Comparison of ENCODE assay signal across 11 cellular contexts in the genomic region with DNA sequence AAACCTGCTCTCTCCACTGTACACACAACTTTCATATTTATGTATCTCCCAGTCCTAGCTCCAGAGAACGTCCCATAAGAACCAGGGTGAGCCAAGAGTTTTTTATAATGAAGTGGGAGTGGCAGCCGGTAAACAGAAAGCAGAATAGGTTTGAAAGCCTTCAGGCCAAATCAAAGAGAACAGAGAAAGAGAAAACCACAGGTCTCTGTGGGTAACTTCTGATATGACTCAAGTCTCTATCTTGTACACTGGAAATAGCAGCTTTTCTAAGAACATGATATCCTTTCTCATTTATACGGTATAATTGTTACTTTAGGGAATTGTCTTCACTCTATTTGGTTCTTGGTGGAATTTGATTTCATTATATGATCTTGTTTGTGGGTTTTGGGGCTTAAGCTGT.
DNase-seq lines count a peak whose midpoint lies in the region; ATAC-seq and TF ChIP-seq lines count a peak whose summit lies in the region.
"Had no signal": no experiment of that assay in that cellular context is flagged by ENCODE, and none has a peak within 500 bp of the region (broad histone marks: within the 10 kb centered on the region; RNA-seq: fewer than 3 reads in every experiment).

No MANE protein-coding gene starts in this region.

- no peaks in the 10 kb centered on the region for H3K27me3 ChIP-seq in dorsolateral prefrontal cortex

- peak; percentile 90 for DNase-seq in RPMI7951 (ENCODE audit: low read depth)
- no peak for DNase-seq in endothelial cell (ENCODE audit: low spot score)
- DNase-seq in activated naive CD8-positive, alpha-beta T cell treated with anti-CD3 and anti-CD28 coated beads for 36 hours = no peak
- DNase-seq in dorsolateral prefrontal cortex = no peak
- DNase-seq in NCI-H526 treated with DMSO at 0.1 percent for 48 hours (lab: John Stamatoyannopoulos, UW) = no peak
- DNase-seq: activated T-cell treated with anti-CD3 and anti-CD28 coated beads for 4 hours; CD4-positive, alpha-beta memory T cell; NCI-H1092 treated with DMSO at 0.1 percent for 48 hours had no signal

- no peaks in the 10 kb centered on the region for H3K9me3 Mint-ChIP-seq in endothelial cell (ENCODE audit: unreplicated experiment)
- H3K9me3 Mint-ChIP-seq in activated naive CD8-positive, alpha-beta T cell treated with anti-CD3 and anti-CD28 coated beads for 36 hours = peaks cover 4% of the 10 kb centered on the region

- H3K4me3 Mint-ChIP-seq in endothelial cell (ENCODE audit: unreplicated experiment) = no peak overlapping the region
- H3K4me3 Mint-ChIP-seq in activated naive CD8-positive, alpha-beta T cell treated with anti-CD3 and anti-CD28 coated beads for 36 hours = no peak overlapping the region
- H3K4me3 Mint-ChIP-seq: CD4-positive, alpha-beta memory T cell had no signal

- peak; percentile 98 for ATAC-seq in GM18498 (IDR thresholded peaks at IDR 0.05; ENCODE audit: unreplicated experiment)
- peak; percentile 96 for ATAC-seq in GM19468 (IDR thresholded peaks at IDR 0.05; ENCODE audit: extremely low read depth, unreplicated experiment)
- peak; percentile 94 for ATAC-seq in HG03045 (IDR thresholded peaks at IDR 0.05; ENCODE audit: unreplicated experiment)

- H3K4me3 ChIP-seq in dorsolateral prefrontal cortex = no peak overlapping the region

- no peak overlapping the region for H3K27ac Mint-ChIP-seq in endothelial cell (ENCODE audit: unreplicated experiment)
- H3K27ac Mint-ChIP-seq in activated naive CD8-positive, alpha-beta T cell treated with anti-CD3 and anti-CD28 coated beads for 36 hours = no peak overlapping the region
- H3K27ac Mint-ChIP-seq: CD4-positive, alpha-beta memory T cell had no signal

- H3K4me1 Mint-ChIP-seq in endothelial cell (ENCODE audit: unreplicated experiment) = no peaks in the 10 kb centered on the region
- H3K4me1 Mint-ChIP-seq in activated naive CD8-positive, alpha-beta T cell treated with anti-CD3 and anti-CD28 coated beads for 36 hours = peaks cover 3% of the 10 kb centered on the region
- H3K4me1 Mint-ChIP-seq: CD4-positive, alpha-beta memory T cell had no signal

- H3K27ac ChIP-seq in dorsolateral prefrontal cortex = no peak overlapping the region

- H3K36me3 Mint-ChIP-seq in endothelial cell (ENCODE audit: low read depth, unreplicated experiment) = no peaks in the 10 kb centered on the region
- H3K36me3 Mint-ChIP-seq in activated naive CD8-positive, alpha-beta T cell treated with anti-CD3 and anti-CD28 coated beads for 36 hours = no peaks in the 10 kb centered on the region
- H3K36me3 Mint-ChIP-seq: CD4-positive, alpha-beta memory T cell had no signal

- intact Hi-C loops in dorsolateral prefrontal cortex (cut with DNase I) = no loop called here

- no peaks in the 10 kb centered on the region for H3K27me3 Mint-ChIP-seq in endothelial cell (ENCODE audit: unreplicated experiment)
- no peaks in the 10 kb centered on the region for H3K27me3 Mint-ChIP-seq in activated naive CD8-positive, alpha-beta T cell treated with anti-CD3 and anti-CD28 coated beads for 36 hours
- H3K27me3 Mint-ChIP-seq: CD4-positive, alpha-beta memory T cell had no signal

- TF ChIP-seq CTCF in endothelial cell (IDR thresholded peaks at IDR 0.05; ENCODE audit: unreplicated experiment) (no peak), dorsolateral prefrontal cortex (IDR thresholded peaks at IDR 0.05 in 54 of 56, conservative IDR thresholded peaks at IDR 0.05 in 2 of 56; ENCODE audit: low read depth in 1 of 56, partially characterized antibody in 56 of 56) (no peak)
